ENCODE assay signal across 8 cellular contexts in the genomic region with DNA sequence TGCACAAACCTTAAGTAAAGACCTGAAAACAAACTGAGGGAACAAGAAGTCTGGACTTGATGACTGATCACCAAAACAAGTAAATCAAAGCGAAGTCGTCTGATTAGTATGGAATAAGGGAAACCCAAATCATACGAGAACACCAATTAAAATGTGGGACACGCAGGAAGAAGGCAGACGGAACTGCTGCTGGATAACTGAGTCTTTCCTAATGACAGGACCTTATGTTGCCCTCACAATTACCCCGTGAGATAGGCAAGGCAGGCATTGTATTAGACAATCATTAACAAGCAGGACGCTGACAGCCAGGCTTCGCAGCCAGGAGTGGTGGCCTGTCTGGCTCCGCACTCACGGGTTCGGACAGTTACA. TPM values are rescaled to one million over a fixed set of nuclear protein-coding genes. Genes with fewer than 3 reads are reported as not detected.
DNase-seq lines count a peak whose midpoint lies in the region; ATAC-seq and TF ChIP-seq lines count a peak whose summit lies in the region.

No MANE protein-coding gene starts in this region.

- peak overlapping the region; percentile 92 to 99 (median 99) for H3K27ac ChIP-seq in right lobe of liver

- no peaks in the 10 kb centered on the region for H3K27me3 Mint-ChIP-seq in activated T-cell treated with anti-CD3 and anti-CD28 coated beads, Interleukin-2, amount 50 U/mL, for 4 hours (ENCODE audit: low read depth)
- H3K27me3 Mint-ChIP-seq in type B pancreatic cell, result no peaks in the 10 kb centered on the region

- no peak for DNase-seq in activated T-cell treated with anti-CD3 and anti-CD28 coated beads, Interleukin-2, amount 50 U/mL, for 4 hours
- DNase-seq in activated T-cell treated with anti-CD3 and anti-CD28 coated beads for 4 hours (no peak), astrocyte of the cerebellum (ENCODE audit: low read depth) (no peak), right lobe of liver (no peak), type B pancreatic cell (ENCODE audit: extremely low spot score, unreplicated experiment) (no peak), midbrain (lab: John Stamatoyannopoulos, UW) (no peak)

- in situ Hi-C loops in astrocyte of the cerebellum (cut with HindIII; ENCODE audit: low sequenced_read_pairs), result no loop called here

- H3K4me1 Mint-ChIP-seq in activated T-cell treated with anti-CD3 and anti-CD28 coated beads, Interleukin-2, amount 50 U/mL, for 4 hours (ENCODE audit: low read depth), result peaks cover 38% of the 10 kb centered on the region
- H3K4me1 Mint-ChIP-seq in type B pancreatic cell (ENCODE audit: unreplicated experiment), result peaks cover 15% of the 10 kb centered on the region

- H3K4me1 ChIP-seq in right lobe of liver, result peaks cover 0 to 24% (median 4%) of the 10 kb centered on the region in 4 donors

- H3K36me3 Mint-ChIP-seq in activated T-cell treated with anti-CD3 and anti-CD28 coated beads, Interleukin-2, amount 50 U/mL, for 4 hours (ENCODE audit: insufficient read depth), result no peaks in the 10 kb centered on the region
- H3K36me3 Mint-ChIP-seq in type B pancreatic cell, result no peaks in the 10 kb centered on the region

- TF ChIP-seq POLR2A in right lobe of liver (IDR thresholded peaks at IDR 0.05), result no peak

- H3K4me3 ChIP-seq in astrocyte of the cerebellum (ENCODE audit: low read depth, low read length), result peak overlapping the region; percentile 72
- peak overlapping the region; percentile 81 to 93 (median 86) for H3K4me3 ChIP-seq in right lobe of liver

- no peaks in the 10 kb centered on the region for H3K36me3 ChIP-seq in right lobe of liver

- 0% methylated on average over 8 of the region's 11 CpGs for WGBS in right lobe of liver (ENCODE audit: insufficient coverage, low coverage, low lambda C conversion rate, missing lambda C conversion rate)

- no peak for ATAC-seq in activated T-cell treated with anti-CD3 and anti-CD28 coated beads, Interleukin-2, amount 50 U/mL, for 4 hours
- ATAC-seq in right lobe of liver (peak in 2 of 4 donors; percentile 68 to 72), GM19467 (IDR thresholded peaks at IDR 0.05; ENCODE audit: unreplicated experiment) (no peak), HG02678 (IDR thresholded peaks at IDR 0.05; ENCODE audit: unreplicated experiment) (no peak)

- H3K9me3 Mint-ChIP-seq in activated T-cell treated with anti-CD3 and anti-CD28 coated beads, Interleukin-2, amount 50 U/mL, for 4 hours, result no peaks in the 10 kb centered on the region
- no peaks in the 10 kb centered on the region for H3K9me3 Mint-ChIP-seq in type B pancreatic cell

- intact Hi-C loops in right lobe of liver (cut with DNase I), result no loop called here

- TF ChIP-seq CTCF in astrocyte of the cerebellum (IDR thresholded peaks at IDR 0.05; ENCODE audit: low read depth, low read length, missing control alignments) (no peak), right lobe of liver (IDR thresholded peaks at IDR 0.05) (no peak), type B pancreatic cell (conservative IDR thresholded peaks at IDR 0.05) (no peak)

- peak overlapping the region; percentile 100 for H3K4me3 Mint-ChIP-seq in activated T-cell treated with anti-CD3 and anti-CD28 coated beads, Interleukin-2, amount 50 U/mL, for 4 hours
- H3K4me3 Mint-ChIP-seq in type B pancreatic cell, result peak overlapping the region; percentile 100

- H3K27ac Mint-ChIP-seq in type B pancreatic cell, result peak overlapping the region; percentile 100

- no peaks in the 10 kb centered on the region for H3K9me3 ChIP-seq in right lobe of liver

- no peaks in the 10 kb centered on the region for H3K27me3 ChIP-seq in right lobe of liver

RNA-seq across cellular contexts. Expression of a gene that starts 0.6 kb away (rescaled TPM):
- total RNA-seq in activated T-cell treated with anti-CD3 and anti-CD28 coated beads, Interleukin-2, amount 50 U/mL, for 4 hours, result 10 to 100 TPM; 32.3 to 34.6 (median 32.7) TPM
- total RNA-seq in right lobe of liver, result 10 to 100 TPM; 11.7 to 23.7 (median 17.1) TPM
- total RNA-seq in type B pancreatic cell (ENCODE audit: low replicate concordance), result 12.7 and 17.8 TPM in 2 replicates

RNA-seq across cellular contexts. Expression of a gene that starts 17.9 kb away (rescaled TPM):
- total RNA-seq in activated T-cell treated with anti-CD3 and anti-CD28 coated beads, Interleukin-2, amount 50 U/mL, for 4 hours, result 100 to 1,000 TPM; 242 to 249 (median 243) TPM
- total RNA-seq in right lobe of liver (100 to 1,000 TPM in 3 of 6 experiments, 10 to 100 TPM in 3; 74.6 to 113 (median 100) TPM), type B pancreatic cell (ENCODE audit: low replicate concordance) (266 and 296 TPM in 2 replicates)

RNA-seq across cellular contexts. Expression of a gene that starts 46.9 kb away (rescaled TPM):
- total RNA-seq in activated T-cell treated with anti-CD3 and anti-CD28 coated beads, Interleukin-2, amount 50 U/mL, for 4 hours, result 1,000 to 10,000 TPM; 1,165 to 1,393 (median 1,366) TPM
- total RNA-seq in right lobe of liver, result 100 to 1,000 TPM; 241 to 552 (median 353) TPM
- total RNA-seq in type B pancreatic cell (ENCODE audit: low replicate concordance), result 375 and 473 TPM in 2 replicates

RNA-seq across cellular contexts. Expression of a gene that starts 47.4 kb away (rescaled TPM):
- total RNA-seq in activated T-cell treated with anti-CD3 and anti-CD28 coated beads, Interleukin-2, amount 50 U/mL, for 4 hours, result 100 to 1,000 TPM; 452 to 521 (median 492) TPM
- 100 to 1,000 TPM in 4 of 6 experiments, 10 to 100 TPM in 2; 91.8 to 318 (median 209) TPM for total RNA-seq in right lobe of liver
- total RNA-seq in type B pancreatic cell (ENCODE audit: low replicate concordance), result 165 and 167 TPM in 2 replicates
